ENCODE assay signal across 8 cellular contexts in the genomic region with DNA sequence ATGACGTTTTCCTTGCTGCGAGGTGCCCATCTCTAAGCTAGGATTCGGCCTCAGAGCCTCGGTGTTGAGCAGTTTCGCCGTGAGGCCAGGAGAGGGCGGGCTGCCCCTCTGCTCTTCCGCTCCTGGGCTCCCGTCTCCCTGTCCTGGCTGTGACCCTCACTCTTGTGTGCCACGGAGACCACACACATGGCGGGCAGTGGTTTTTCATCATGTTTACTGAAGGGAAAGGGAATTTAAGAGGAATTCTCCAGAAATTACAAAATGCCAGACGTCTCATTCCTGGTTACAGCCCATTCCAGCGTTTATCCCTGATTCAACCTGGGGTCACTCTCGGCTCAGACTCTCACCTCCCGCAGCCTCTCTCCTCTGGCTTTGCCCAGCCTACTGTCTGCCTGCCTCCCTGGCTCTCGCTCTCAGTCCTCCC.
DNase-seq lines count a peak whose midpoint lies in the region; ATAC-seq and TF ChIP-seq lines count a peak whose summit lies in the region.

No MANE protein-coding gene starts in this region.

- no peaks in the 10 kb centered on the region for H3K4me1 Mint-ChIP-seq in activated T-cell treated with anti-CD3 and anti-CD28 coated beads, Interleukin-2, amount 50 U/mL, for 24 hours (ENCODE audit: low read depth)

- ATAC-seq in left ventricle myocardium superior (peak; percentile 80), GM18909 (IDR thresholded peaks at IDR 0.05; ENCODE audit: poor library complexity, unreplicated experiment) (no peak)
- peak; percentile 55 for ATAC-seq in stimulated activated naive CD8-positive, alpha-beta T cell treated with anti-CD3 and anti-CD28 coated beads, Interleukin-15, Interleukin-2, amounts not matched to agents 100 U/mL and 50 U/mL, for 24 hours

- intact Hi-C loops in left ventricle myocardium superior (cut with micrococcal nuclease), result no loop called here

- no peak overlapping the region for H3K27ac ChIP-seq in VCaP

- no peaks in the 10 kb centered on the region for H3K36me3 Mint-ChIP-seq in activated T-cell treated with anti-CD3 and anti-CD28 coated beads, Interleukin-2, amount 50 U/mL, for 24 hours (ENCODE audit: low read depth)

- no peaks in the 10 kb centered on the region for H3K9me3 Mint-ChIP-seq in activated T-cell treated with anti-CD3 and anti-CD28 coated beads, Interleukin-2, amount 50 U/mL, for 24 hours

- H3K27me3 Mint-ChIP-seq in activated T-cell treated with anti-CD3 and anti-CD28 coated beads, Interleukin-2, amount 50 U/mL, for 24 hours, result peaks cover 30% of the 10 kb centered on the region

- TF ChIP-seq CTCF in LNCAP (IDR thresholded peaks at IDR 0.05) (peak; percentile 92), VCaP (conservative IDR thresholded peaks at IDR 0.05) (peak; percentile 93)

- H3K27ac Mint-ChIP-seq in activated T-cell treated with anti-CD3 and anti-CD28 coated beads, Interleukin-2, amount 50 U/mL, for 24 hours, result no peak overlapping the region

- no peak overlapping the region for H3K4me3 Mint-ChIP-seq in activated T-cell treated with anti-CD3 and anti-CD28 coated beads, Interleukin-2, amount 50 U/mL, for 24 hours

- peak; percentile 30 for DNase-seq in activated T-cell treated with anti-CD3 and anti-CD28 coated beads, Interleukin-2, amount 50 U/mL, for 24 hours
- DNase-seq in activated T-cell treated with anti-CD3 and anti-CD28 coated beads for 4 hours (no peak), left ventricle myocardium superior (peak; percentile 41), DMS79 (lab: John Stamatoyannopoulos, UW) (no peak)
- DNase-seq in stimulated activated naive CD8-positive, alpha-beta T cell treated with anti-CD3 and anti-CD28 coated beads, Interleukin-15, Interleukin-2, amounts not matched to agents 100 U/mL and 50 U/mL, for 24 hours, result peak; percentile 10

Comparison
In these comparisons a context has a peak if more than half of its experiments do, and no peak if none do; other contexts are left out.
1. DNase-seq: peak in activated T-cell treated with anti-CD3 and anti-CD28 coated beads, Interleukin-2, amount 50 U/mL, for 24 hours (single experiment), left ventricle myocardium superior (single experiment) and stimulated activated naive CD8-positive, alpha-beta T cell treated with anti-CD3 and anti-CD28 coated beads, Interleukin-15, Interleukin-2, amounts not matched to agents 100 U/mL and 50 U/mL, for 24 hours (single experiment); none in activated T-cell treated with anti-CD3 and anti-CD28 coated beads for 4 hours (single experiment) and DMS79 (single experiment).